Comparison of ENCODE assay signal across 1 cellular context in the genomic region with DNA sequence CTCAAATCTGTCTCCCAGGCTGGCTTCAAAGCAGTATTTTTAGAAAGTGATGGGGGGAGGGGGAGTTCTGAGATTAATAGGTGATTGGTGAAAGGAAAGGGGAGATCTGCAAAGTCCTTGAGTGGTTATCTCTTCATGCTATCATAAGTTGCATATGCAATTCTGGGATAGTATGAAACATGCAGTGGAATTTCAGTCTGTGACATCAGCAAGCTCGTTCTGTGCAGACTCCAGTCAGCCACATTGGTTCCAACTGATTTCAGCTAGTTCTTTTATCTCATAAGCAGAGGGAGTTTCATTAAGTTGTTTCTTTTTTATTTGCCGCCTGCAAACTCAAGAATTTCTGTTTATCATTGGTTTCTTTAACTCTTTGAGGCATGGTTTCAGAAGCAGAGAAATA.
TF ChIP-seq lines count a peak whose summit lies in the region.

No MANE protein-coding gene starts in this region.

TF ChIP-seq in GM23338, 12 proteins besides CTCF, POLR2A, EP300 and RAD21 (continued from another document):
- TF ChIP-seq, protein P1, sequence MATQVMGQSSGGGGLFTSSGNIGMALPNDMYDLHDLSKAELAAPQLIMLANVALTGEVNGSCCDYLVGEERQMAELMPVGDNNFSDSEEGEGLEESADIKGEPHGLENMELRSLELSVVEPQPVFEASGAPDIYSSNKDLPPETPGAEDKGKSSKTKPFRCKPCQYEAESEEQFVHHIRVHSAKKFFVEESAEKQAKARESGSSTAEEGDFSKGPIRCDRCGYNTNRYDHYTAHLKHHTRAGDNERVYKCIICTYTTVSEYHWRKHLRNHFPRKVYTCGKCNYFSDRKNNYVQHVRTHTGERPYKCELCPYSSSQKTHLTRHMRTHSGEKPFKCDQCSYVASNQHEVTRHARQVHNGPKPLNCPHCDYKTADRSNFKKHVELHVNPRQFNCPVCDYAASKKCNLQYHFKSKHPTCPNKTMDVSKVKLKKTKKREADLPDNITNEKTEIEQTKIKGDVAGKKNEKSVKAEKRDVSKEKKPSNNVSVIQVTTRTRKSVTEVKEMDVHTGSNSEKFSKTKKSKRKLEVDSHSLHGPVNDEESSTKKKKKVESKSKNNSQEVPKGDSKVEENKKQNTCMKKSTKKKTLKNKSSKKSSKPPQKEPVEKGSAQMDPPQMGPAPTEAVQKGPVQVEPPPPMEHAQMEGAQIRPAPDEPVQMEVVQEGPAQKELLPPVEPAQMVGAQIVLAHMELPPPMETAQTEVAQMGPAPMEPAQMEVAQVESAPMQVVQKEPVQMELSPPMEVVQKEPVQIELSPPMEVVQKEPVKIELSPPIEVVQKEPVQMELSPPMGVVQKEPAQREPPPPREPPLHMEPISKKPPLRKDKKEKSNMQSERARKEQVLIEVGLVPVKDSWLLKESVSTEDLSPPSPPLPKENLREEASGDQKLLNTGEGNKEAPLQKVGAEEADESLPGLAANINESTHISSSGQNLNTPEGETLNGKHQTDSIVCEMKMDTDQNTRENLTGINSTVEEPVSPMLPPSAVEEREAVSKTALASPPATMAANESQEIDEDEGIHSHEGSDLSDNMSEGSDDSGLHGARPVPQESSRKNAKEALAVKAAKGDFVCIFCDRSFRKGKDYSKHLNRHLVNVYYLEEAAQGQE (IDR thresholded peaks at IDR 0.05; ENCODE audit: unreplicated experiment), result no peak
- TF ChIP-seq ZNF114 (CRISPR knock-in tag; IDR thresholded peaks at IDR 0.05), result no peak
- TF ChIP-seq STAT1 (IDR thresholded peaks at IDR 0.05; ENCODE audit: unreplicated experiment), result no peak
- TF ChIP-seq, protein P2, sequence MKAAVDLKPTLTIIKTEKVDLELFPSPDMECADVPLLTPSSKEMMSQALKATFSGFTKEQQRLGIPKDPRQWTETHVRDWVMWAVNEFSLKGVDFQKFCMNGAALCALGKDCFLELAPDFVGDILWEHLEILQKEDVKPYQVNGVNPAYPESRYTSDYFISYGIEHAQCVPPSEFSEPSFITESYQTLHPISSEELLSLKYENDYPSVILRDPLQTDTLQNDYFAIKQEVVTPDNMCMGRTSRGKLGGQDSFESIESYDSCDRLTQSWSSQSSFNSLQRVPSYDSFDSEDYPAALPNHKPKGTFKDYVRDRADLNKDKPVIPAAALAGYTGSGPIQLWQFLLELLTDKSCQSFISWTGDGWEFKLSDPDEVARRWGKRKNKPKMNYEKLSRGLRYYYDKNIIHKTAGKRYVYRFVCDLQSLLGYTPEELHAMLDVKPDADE (IDR thresholded peaks at IDR 0.05), result no peak
- no peak for TF ChIP-seq NANOG (IDR thresholded peaks at IDR 0.05; ENCODE audit: borderline replicate concordance)
- TF ChIP-seq ZNF331 (CRISPR knock-in tag; IDR thresholded peaks at IDR 0.05; ENCODE audit: low read depth), result no peak
- no peak for TF ChIP-seq POLR2AphosphoS5 (IDR thresholded peaks at IDR 0.05; ENCODE audit: low read depth)
